In the genomic region with DNA sequence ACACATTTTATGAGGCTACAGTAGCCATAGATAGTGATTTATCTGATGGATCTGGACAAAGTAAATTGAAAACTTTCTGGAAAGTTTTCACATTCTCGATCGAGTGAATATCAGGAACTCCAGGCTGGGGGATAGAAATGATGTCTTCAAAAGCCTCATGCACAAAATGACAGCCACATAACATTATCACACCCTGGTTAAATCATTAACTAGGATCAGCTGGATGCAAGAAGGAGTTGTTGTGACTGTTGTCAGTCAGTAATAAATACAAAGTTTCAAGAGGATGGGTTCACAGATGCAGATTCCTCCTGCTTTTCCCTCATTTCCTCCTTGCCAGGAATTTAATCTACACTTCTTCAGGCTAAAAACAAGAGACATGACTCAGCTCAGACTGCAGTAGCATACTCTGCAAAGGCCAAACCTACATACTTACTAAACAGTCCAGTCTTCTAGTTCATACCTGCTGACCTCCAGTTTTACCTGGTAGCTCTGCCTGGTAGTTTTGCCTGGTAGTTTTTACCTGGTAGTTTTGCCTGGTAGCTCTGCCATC, we compare ENCODE assay signal across 2 cellular contexts.
TF ChIP-seq lines count a peak whose summit lies in the region.

No MANE protein-coding gene starts in this region.

TF ChIP-seq in H1, 55 proteins besides CTCF, POLR2A, EP300 and RAD21:
- TF ChIP-seq GTF2F1 (IDR thresholded peaks at IDR 0.05; ENCODE audit: borderline replicate concordance, low read depth, low read length) (no peak), YY1 (IDR thresholded peaks at IDR 0.05; ENCODE audit: low read depth, low read length) (no peak), HDAC6 (IDR thresholded peaks at IDR 0.05; ENCODE audit: low read depth, low read length) (no peak), PHF8 (conservative IDR thresholded peaks at IDR 0.05; ENCODE audit: low read depth, low read length) (no peak), CEBPB (IDR thresholded peaks at IDR 0.05; ENCODE audit: low read depth, low read length) (no peak), POLR2AphosphoS5 (IDR thresholded peaks at IDR 0.05; ENCODE audit: low read depth, low read length) (no peak), SRF (IDR thresholded peaks at IDR 0.05; ENCODE audit: low read depth, low read length) (no peak), RFX5 (IDR thresholded peaks at IDR 0.05; ENCODE audit: borderline replicate concordance, low read depth, low read length) (no peak), JUN (IDR thresholded peaks at IDR 0.05; ENCODE audit: low read depth, low read length) (no peak), BCL11A (IDR thresholded peaks at IDR 0.05; ENCODE audit: low read depth in 2 of 2, low read length in 2 of 2) (no peak), BACH1 (IDR thresholded peaks at IDR 0.05; ENCODE audit: low read length) (no peak), SP2 (IDR thresholded peaks at IDR 0.05; ENCODE audit: low read length) (no peak), CHD1 (IDR thresholded peaks at IDR 0.05; ENCODE audit: low read depth, low read length) (no peak), SP4 (IDR thresholded peaks at IDR 0.05; ENCODE audit: low read length) (no peak), KDM1A (IDR thresholded peaks at IDR 0.05; ENCODE audit: borderline replicate concordance, low read length) (no peak), CTBP2 (IDR thresholded peaks at IDR 0.05; ENCODE audit: borderline replicate concordance, insufficient read depth, insufficient read length, low read length) (no peak), KDM4A (IDR thresholded peaks at IDR 0.05; ENCODE audit: low read depth, low read length, severe bottlenecking) (no peak), ZNF274 (IDR thresholded peaks at IDR 0.05; ENCODE audit: borderline replicate concordance, extremely low read depth, low read length) (no peak)
- TF ChIP-seq, protein P1, sequence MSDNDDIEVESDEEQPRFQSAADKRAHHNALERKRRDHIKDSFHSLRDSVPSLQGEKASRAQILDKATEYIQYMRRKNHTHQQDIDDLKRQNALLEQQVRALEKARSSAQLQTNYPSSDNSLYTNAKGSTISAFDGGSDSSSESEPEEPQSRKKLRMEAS (IDR thresholded peaks at IDR 0.05): no peak

TF ChIP-seq in liver, 16 proteins besides CTCF, POLR2A, EP300 and RAD21:
- TF ChIP-seq YY1 (IDR thresholded peaks at IDR 0.05): peak; percentile 35
- TF ChIP-seq HNF4G (IDR thresholded peaks at IDR 0.05): no peak
